ENCODE assay signal across 2 cellular contexts in the genomic region with DNA sequence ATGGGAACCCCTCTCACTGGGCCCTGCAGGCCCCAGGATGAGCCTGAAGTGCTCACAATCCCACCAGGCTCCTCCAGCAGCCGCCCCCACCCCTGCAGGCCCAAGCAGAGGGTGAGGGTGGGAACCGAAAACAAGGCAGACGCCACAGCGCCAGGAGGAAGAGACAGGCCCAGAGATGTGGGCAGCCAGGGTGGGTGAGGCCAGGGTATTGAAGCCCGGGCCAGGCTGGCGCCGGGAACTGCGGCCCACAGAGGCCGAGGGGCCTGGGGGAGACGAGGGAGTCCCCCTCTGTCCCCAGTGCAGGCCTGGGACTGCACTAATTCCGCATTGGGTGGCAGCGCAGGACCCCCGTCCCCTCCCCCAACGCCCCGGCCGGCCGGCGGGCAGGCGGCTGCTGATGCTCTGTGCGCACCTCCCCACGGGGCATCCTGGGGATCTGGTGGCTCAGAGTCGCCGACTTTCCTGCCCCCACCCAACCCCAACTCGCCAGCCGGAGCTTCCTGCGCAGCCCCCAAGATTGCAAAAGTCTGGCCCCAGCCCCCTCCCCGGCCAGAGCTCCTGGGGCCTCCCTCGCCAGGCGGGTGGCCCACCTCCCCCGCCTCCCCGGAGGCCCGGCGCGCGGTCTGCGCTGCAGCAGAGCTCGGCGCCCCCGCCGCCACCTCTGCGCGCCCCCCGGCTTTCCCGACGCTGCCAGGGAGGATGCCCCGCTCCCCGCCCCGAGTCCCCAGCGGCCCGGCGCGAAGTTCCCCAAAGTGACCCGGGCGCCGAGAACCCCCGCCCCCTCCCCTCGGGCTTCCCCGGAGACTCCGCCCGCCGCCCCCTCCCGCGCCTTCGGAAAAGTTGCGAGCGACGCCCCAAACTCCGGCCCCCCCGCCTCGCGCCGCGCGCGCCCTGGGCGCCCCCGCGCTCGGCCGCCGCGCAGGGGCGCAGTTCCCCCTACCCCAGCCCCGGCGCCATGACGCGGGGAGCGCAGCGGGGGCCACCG.
TF ChIP-seq lines count a peak whose summit lies in the region.

No MANE protein-coding gene starts in this region.

TF ChIP-seq in GM23338, 12 proteins besides CTCF, POLR2A, EP300 and RAD21 (continued from another document and continues in another):
- TF ChIP-seq, protein P1, sequence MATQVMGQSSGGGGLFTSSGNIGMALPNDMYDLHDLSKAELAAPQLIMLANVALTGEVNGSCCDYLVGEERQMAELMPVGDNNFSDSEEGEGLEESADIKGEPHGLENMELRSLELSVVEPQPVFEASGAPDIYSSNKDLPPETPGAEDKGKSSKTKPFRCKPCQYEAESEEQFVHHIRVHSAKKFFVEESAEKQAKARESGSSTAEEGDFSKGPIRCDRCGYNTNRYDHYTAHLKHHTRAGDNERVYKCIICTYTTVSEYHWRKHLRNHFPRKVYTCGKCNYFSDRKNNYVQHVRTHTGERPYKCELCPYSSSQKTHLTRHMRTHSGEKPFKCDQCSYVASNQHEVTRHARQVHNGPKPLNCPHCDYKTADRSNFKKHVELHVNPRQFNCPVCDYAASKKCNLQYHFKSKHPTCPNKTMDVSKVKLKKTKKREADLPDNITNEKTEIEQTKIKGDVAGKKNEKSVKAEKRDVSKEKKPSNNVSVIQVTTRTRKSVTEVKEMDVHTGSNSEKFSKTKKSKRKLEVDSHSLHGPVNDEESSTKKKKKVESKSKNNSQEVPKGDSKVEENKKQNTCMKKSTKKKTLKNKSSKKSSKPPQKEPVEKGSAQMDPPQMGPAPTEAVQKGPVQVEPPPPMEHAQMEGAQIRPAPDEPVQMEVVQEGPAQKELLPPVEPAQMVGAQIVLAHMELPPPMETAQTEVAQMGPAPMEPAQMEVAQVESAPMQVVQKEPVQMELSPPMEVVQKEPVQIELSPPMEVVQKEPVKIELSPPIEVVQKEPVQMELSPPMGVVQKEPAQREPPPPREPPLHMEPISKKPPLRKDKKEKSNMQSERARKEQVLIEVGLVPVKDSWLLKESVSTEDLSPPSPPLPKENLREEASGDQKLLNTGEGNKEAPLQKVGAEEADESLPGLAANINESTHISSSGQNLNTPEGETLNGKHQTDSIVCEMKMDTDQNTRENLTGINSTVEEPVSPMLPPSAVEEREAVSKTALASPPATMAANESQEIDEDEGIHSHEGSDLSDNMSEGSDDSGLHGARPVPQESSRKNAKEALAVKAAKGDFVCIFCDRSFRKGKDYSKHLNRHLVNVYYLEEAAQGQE (IDR thresholded peaks at IDR 0.05; ENCODE audit: unreplicated experiment), result no peak
- TF ChIP-seq, protein P2, sequence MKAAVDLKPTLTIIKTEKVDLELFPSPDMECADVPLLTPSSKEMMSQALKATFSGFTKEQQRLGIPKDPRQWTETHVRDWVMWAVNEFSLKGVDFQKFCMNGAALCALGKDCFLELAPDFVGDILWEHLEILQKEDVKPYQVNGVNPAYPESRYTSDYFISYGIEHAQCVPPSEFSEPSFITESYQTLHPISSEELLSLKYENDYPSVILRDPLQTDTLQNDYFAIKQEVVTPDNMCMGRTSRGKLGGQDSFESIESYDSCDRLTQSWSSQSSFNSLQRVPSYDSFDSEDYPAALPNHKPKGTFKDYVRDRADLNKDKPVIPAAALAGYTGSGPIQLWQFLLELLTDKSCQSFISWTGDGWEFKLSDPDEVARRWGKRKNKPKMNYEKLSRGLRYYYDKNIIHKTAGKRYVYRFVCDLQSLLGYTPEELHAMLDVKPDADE (IDR thresholded peaks at IDR 0.05), result no peak
- TF ChIP-seq EZH2phosphoT487 (IDR thresholded peaks at IDR 0.05; ENCODE audit: unreplicated experiment), result no peak
- no peak for TF ChIP-seq CREB1 (CRISPR knock-in tag; IDR thresholded peaks at IDR 0.05; ENCODE audit: low read depth)
- TF ChIP-seq ZNF114 (CRISPR knock-in tag; IDR thresholded peaks at IDR 0.05), result no peak
- TF ChIP-seq, protein P3, sequence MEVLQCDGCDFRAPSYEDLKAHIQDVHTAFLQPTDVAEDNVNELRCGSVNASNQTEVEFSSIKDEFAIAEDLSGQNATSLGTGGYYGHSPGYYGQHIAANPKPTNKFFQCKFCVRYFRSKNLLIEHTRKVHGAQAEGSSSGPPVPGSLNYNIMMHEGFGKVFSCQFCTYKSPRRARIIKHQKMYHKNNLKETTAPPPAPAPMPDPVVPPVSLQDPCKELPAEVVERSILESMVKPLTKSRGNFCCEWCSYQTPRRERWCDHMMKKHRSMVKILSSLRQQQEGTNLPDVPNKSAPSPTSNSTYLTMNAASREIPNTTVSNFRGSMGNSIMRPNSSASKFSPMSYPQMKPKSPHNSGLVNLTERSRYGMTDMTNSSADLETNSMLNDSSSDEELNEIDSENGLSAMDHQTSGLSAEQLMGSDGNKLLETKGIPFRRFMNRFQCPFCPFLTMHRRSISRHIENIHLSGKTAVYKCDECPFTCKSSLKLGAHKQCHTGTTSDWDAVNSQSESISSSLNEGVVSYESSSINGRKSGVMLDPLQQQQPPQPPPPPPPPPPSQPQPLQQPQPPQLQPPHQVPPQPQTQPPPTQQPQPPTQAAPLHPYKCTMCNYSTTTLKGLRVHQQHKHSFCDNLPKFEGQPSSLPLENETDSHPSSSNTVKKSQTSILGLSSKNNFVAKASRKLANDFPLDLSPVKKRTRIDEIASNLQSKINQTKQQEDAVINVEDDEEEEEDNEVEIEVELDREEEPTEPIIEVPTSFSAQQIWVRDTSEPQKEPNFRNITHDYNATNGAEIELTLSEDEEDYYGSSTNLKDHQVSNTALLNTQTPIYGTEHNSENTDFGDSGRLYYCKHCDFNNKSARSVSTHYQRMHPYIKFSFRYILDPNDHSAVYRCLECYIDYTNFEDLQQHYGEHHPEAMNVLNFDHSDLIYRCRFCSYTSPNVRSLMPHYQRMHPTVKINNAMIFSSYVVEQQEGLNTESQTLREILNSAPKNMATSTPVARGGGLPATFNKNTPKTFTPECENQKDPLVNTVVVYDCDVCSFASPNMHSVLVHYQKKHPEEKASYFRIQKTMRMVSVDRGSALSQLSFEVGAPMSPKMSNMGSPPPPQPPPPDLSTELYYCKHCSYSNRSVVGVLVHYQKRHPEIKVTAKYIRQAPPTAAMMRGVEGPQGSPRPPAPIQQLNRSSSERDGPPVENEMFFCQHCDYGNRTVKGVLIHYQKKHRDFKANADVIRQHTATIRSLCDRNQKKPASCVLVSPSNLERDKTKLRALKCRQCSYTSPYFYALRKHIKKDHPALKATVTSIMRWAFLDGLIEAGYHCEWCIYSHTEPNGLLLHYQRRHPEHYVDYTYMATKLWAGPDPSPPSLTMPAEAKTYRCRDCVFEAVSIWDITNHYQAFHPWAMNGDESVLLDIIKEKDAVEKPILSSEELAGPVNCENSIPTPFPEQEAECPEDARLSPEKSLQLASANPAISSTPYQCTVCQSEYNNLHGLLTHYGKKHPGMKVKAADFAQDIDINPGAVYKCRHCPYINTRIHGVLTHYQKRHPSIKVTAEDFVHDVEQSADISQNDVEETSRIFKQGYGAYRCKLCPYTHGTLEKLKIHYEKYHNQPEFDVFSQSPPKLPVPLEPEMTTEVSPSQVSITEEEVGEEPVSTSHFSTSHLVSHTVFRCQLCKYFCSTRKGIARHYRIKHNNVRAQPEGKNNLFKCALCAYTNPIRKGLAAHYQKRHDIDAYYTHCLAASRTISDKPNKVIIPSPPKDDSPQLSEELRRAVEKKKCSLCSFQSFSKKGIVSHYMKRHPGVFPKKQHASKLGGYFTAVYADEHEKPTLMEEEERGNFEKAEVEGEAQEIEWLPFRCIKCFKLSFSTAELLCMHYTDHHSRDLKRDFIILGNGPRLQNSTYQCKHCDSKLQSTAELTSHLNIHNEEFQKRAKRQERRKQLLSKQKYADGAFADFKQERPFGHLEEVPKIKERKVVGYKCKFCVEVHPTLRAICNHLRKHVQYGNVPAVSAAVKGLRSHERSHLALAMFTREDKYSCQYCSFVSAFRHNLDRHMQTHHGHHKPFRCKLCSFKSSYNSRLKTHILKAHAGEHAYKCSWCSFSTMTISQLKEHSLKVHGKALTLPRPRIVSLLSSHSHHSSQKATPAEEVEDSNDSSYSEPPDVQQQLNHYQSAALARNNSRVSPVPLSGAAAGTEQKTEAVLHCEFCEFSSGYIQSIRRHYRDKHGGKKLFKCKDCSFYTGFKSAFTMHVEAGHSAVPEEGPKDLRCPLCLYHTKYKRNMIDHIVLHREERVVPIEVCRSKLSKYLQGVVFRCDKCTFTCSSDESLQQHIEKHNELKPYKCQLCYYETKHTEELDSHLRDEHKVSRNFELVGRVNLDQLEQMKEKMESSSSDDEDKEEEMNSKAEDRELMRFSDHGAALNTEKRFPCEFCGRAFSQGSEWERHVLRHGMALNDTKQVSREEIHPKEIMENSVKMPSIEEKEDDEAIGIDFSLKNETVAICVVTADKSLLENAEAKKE (CRISPR knock-in tag; IDR thresholded peaks at IDR 0.05), result no peak

TF ChIP-seq in WTC11, 78 proteins besides CTCF, POLR2A, EP300 and RAD21 (continued from another document):
- TF ChIP-seq, protein P4, sequence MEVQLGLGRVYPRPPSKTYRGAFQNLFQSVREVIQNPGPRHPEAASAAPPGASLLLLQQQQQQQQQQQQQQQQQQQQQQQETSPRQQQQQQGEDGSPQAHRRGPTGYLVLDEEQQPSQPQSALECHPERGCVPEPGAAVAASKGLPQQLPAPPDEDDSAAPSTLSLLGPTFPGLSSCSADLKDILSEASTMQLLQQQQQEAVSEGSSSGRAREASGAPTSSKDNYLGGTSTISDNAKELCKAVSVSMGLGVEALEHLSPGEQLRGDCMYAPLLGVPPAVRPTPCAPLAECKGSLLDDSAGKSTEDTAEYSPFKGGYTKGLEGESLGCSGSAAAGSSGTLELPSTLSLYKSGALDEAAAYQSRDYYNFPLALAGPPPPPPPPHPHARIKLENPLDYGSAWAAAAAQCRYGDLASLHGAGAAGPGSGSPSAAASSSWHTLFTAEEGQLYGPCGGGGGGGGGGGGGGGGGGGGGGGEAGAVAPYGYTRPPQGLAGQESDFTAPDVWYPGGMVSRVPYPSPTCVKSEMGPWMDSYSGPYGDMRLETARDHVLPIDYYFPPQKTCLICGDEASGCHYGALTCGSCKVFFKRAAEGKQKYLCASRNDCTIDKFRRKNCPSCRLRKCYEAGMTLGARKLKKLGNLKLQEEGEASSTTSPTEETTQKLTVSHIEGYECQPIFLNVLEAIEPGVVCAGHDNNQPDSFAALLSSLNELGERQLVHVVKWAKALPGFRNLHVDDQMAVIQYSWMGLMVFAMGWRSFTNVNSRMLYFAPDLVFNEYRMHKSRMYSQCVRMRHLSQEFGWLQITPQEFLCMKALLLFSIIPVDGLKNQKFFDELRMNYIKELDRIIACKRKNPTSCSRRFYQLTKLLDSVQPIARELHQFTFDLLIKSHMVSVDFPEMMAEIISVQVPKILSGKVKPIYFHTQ (CRISPR knock-in tag; IDR thresholded peaks at IDR 0.05), result no peak
- TF ChIP-seq, protein P5, sequence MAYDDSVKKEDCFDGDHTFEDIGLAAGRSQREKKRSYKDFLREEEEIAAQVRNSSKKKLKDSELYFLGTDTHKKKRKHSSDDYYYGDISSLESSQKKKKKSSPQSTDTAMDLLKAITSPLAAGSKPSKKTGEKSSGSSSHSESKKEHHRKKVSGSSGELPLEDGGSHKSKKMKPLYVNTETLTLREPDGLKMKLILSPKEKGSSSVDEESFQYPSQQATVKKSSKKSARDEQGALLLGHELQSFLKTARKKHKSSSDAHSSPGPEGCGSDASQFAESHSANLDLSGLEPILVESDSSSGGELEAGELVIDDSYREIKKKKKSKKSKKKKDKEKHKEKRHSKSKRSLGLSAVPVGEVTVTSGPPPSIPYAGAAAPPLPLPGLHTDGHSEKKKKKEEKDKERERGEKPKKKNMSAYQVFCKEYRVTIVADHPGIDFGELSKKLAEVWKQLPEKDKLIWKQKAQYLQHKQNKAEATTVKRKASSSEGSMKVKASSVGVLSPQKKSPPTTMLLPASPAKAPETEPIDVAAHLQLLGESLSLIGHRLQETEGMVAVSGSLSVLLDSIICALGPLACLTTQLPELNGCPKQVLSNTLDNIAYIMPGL (CRISPR knock-in tag; IDR thresholded peaks at IDR 0.05), result 0 out of 2 replicates have a peak, but pooled peaks have one; percentile 32
- TF ChIP-seq ATF1 (CRISPR knock-in tag; IDR thresholded peaks at IDR 0.05) (no peak), JAZF1 (CRISPR knock-in tag; IDR thresholded peaks at IDR 0.05) (no peak)
